8 cellular contexts compared by ENCODE assay signal in the genomic region with DNA sequence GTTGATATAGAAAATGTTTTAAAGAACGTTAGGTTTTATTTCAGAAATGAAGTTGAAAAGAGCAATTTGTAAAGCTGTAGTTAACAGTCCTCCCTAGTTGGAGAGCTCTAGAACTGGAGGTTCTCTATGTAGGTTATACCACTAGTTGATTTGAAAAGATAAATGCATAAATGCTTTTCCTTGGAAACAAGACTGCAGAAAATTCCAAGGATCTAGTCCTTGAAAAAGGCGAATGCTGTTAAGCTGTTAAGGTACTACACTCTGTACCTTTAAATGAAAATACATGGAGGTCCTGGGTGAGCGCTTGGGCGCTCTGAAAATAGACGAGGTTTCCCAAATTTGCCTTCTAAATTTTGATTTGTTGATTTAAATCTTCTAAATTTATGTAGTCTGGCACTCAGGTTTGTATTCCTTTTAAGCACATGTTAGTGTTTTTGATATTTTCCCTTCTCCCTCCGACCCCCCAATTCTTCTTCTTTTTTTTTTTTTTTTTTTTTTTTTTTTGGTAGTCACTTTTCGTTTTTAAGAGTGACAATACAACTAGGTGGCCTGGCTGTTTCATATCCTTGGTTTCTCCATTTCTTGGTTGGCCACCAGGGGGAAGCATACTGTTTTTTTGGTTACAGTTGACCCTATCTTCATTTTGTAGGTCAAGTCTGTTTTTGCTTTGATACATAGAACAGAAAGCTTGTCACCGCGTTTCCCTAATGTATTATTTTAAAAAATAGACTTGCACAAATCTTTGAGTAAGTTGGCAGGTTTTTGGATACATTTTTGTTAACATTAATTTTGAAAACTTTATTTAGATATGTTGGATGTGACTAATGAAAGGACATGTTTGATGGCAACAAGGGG. TPM values are rescaled to one million over a fixed set of nuclear protein-coding genes. Genes with fewer than 3 reads are reported as not detected.
DNase-seq lines count a peak whose midpoint lies in the region; ATAC-seq lines count a peak whose summit lies in the region.

No MANE protein-coding gene starts in this region.

- H3K4ac ChIP-seq in mesenchymal stem cell (ENCODE audit: low read depth in 1 of 2, low read length in 2 of 2): no peak overlapping the region

- H3K18ac ChIP-seq in mesenchymal stem cell (ENCODE audit: low read depth in 1 of 2, low read length in 2 of 2): no peak overlapping the region

- no peak overlapping the region for H3K23ac ChIP-seq in mesenchymal stem cell (ENCODE audit: low read length in 2 of 2)

- H4K8ac ChIP-seq in mesenchymal stem cell (ENCODE audit: low read length): no peak overlapping the region

- peaks cover 3% of the 10 kb centered on the region for H3K79me1 ChIP-seq in mesenchymal stem cell (replicated peaks; ENCODE audit: low read length, poor library complexity, severe bottlenecking)

- H3K14ac ChIP-seq in mesenchymal stem cell (ENCODE audit: low read length in 2 of 2): no peak overlapping the region

- no peak overlapping the region for H2BK15ac ChIP-seq in mesenchymal stem cell (ENCODE audit: low read depth, poor library complexity, severe bottlenecking)

- 7% methylated on average over 3 of the region's 9 CpGs for WGBS in mesenchymal stem cell

- peaks cover 3 to 24% of the 10 kb centered on the region in 2 experiments for H3K36me3 ChIP-seq in mesenchymal stem cell (ENCODE audit: control insufficient read depth in 1 of 2, insufficient read depth in 2 of 2, low read depth in 1 of 2, low read length in 2 of 2)

- no peak overlapping the region for H2BK12ac ChIP-seq in mesenchymal stem cell (ENCODE audit: low read length in 2 of 2)

- H2AK5ac ChIP-seq in mesenchymal stem cell (ENCODE audit: low read length, severe bottlenecking): no peak overlapping the region

- DNase-seq in GM04504 (ENCODE audit: low read depth) (peak; percentile 53), NCI-H748 (lab: John Stamatoyannopoulos, UW; ENCODE audit: unreplicated experiment) (peak; percentile 74), mesenchymal stem cell (peak; percentile 81)
- peak; percentile 45 for DNase-seq in activated CD4-positive, alpha-beta T cell treated with anti-CD3 and anti-CD28 coated beads, Interleukin-2, amount 50 U/mL, for 1 hour
- peak; percentile 41 for DNase-seq in effector CD8-positive, alpha-beta T cell (lab: John Stamatoyannopoulos, UW)
- peak; percentile 36 to 40 for DNase-seq in stimulated activated CD8-positive, alpha-beta memory T cell treated with anti-CD3 and anti-CD28 coated beads, Interleukin-4, amount 100 ng/mL, for 4 hours (ENCODE audit: low read depth in 2 of 2, low spot score in 1 of 2)

- H3K4me3 ChIP-seq in mesenchymal stem cell (ENCODE audit: insufficient read depth in 1 of 2, low read depth in 1 of 2, low read length in 2 of 2): peak overlapping the region in 1 of 2 experiments; percentile 84

- H2BK120ac ChIP-seq in mesenchymal stem cell (ENCODE audit: low read depth, low read length): no peak overlapping the region

- no peaks in the 10 kb centered on the region for H3K27me3 ChIP-seq in mesenchymal stem cell (ENCODE audit: control insufficient read depth in 1 of 2, insufficient read depth in 1 of 2, low read length in 2 of 2)

- no peak overlapping the region for H3K27ac ChIP-seq in mesenchymal stem cell (ENCODE audit: low read length, poor library complexity, severe bottlenecking)

- ATAC-seq in HG03442 (IDR thresholded peaks at IDR 0.05; ENCODE audit: unreplicated experiment) (peak; percentile 53), HG02970 (IDR thresholded peaks at IDR 0.05; ENCODE audit: low FRiP score, unreplicated experiment) (no peak)

- H2AFZ ChIP-seq in mesenchymal stem cell (ENCODE audit: low read depth, low read length): no peak overlapping the region

- no peaks in the 10 kb centered on the region for H3K9me3 ChIP-seq in mesenchymal stem cell (ENCODE audit: control insufficient read depth, low read length)

- H2BK5ac ChIP-seq in mesenchymal stem cell (ENCODE audit: low read depth, low read length, poor library complexity, severe bottlenecking): no peak overlapping the region

- peaks cover 10% of the 10 kb centered on the region for H3K4me1 ChIP-seq in mesenchymal stem cell (ENCODE audit: control insufficient read depth, insufficient read depth, low read depth, low read length)

- peak overlapping the region; percentile 62 for H3K4me2 ChIP-seq in mesenchymal stem cell (ENCODE audit: low read length, poor library complexity, severe bottlenecking)

- peak overlapping the region; percentile 94 for H3K9ac ChIP-seq in mesenchymal stem cell (ENCODE audit: low read length)

- H4K91ac ChIP-seq in mesenchymal stem cell (ENCODE audit: low read length): no peak overlapping the region

RNA-seq across cellular contexts. Expression of a gene that starts 2.7 kb away (rescaled TPM):
- 9.6 TPM for polyA plus RNA-seq in mesenchymal stem cell (2013, experiment 1 of 2)
- 9.0 TPM for polyA plus RNA-seq in mesenchymal stem cell (2013, experiment 2 of 2)

RNA-seq across cellular contexts. Expression of a gene that starts 34.2 kb away (rescaled TPM):
- polyA plus RNA-seq in mesenchymal stem cell (2013, experiment 1 of 2): not detected
- polyA plus RNA-seq in mesenchymal stem cell (2013, experiment 2 of 2): not detected
